In the genomic region with DNA sequence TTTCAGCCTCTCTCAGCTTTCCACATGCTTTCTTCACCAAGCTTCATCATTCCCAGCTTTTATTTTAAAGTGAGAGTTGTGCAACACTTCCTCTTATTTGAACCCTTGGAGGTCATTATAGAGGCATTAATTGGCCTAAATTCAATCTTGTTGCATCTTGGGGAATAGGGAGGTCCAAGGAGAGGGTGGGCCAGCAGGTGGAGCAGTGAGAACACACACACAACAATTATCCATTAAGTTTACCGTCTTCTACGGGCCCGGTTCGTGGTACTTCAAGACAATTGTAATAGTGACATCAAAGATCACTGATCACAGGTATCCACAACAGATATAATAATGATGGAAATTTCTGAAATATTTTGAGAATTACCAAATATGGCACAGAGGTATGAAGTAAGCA, we compare ENCODE assay signal across 20 cellular contexts.
DNase-seq lines count a peak whose midpoint lies in the region; ATAC-seq and TF ChIP-seq lines count a peak whose summit lies in the region.
"Had no signal": no experiment of that assay in that cellular context is flagged by ENCODE, and none has a peak within 500 bp of the region (broad histone marks: within the 10 kb centered on the region; RNA-seq: fewer than 3 reads in every experiment).

No MANE protein-coding gene starts in this region.

- no peaks in the 10 kb centered on the region for H3K27me3 Mint-ChIP-seq in WTC11 (ENCODE audit: low read depth)
- H3K27me3 Mint-ChIP-seq: activated B cell treated with CpG ODN at 0.5 μM for 24 hours; dendritic cell treated with granulocyte-macrophage colony-stimulating factor and Interleukin-4, amounts not matched to agents 40 ng/mL and 50 ng/mL, for 4 days; progenitor cell of endocrine pancreas had no signal

- no peaks in the 10 kb centered on the region for H3K4me1 Mint-ChIP-seq in WTC11
- H3K4me1 Mint-ChIP-seq: activated B cell treated with CpG ODN at 0.5 μM for 24 hours; activated naive CD8-positive, alpha-beta T cell treated with anti-CD3 and anti-CD28 coated beads for 36 hours had no signal

- H3K4me3 Mint-ChIP-seq in WTC11 = no peak overlapping the region
- H3K4me3 Mint-ChIP-seq: activated B cell treated with CpG ODN at 0.5 μM for 24 hours; activated CD4-positive, alpha-beta memory T cell treated with anti-CD3 and anti-CD28 coated beads for 36 hours; activated naive CD8-positive, alpha-beta T cell treated with anti-CD3 and anti-CD28 coated beads for 36 hours; dendritic cell treated with granulocyte-macrophage colony-stimulating factor and Interleukin-4, amounts not matched to agents 40 ng/mL and 50 ng/mL, for 4 days had no signal

- TF ChIP-seq POLR2A in heart left ventricle (IDR thresholded peaks at IDR 0.05) (no peak), NB4 (IDR thresholded peaks at IDR 0.05; ENCODE audit: extremely low read depth, insufficient read length) (no peak), esophagus squamous epithelium (IDR thresholded peaks at IDR 0.05) (no peak), sigmoid colon (IDR thresholded peaks at IDR 0.05) (no peak)

- H3K27ac ChIP-seq in heart left ventricle (no peak overlapping the region), right atrium auricular region (no peak overlapping the region), psoas muscle (no peak overlapping the region), esophagus squamous epithelium (no peak overlapping the region), sigmoid colon (no peak overlapping the region)
- H3K27ac ChIP-seq: ascending aorta had no signal

- CTCF ChIA-PET in WTC11 (lab: Charles Lee) = interaction anchor here (0.9 kb wide), 1 partner anchor 241 kb away, joined by 3 read pairs; no protein-coding TSS in a partner anchor

- no peaks in the 10 kb centered on the region for H3K27me3 ChIP-seq in heart left ventricle
- no peaks in the 10 kb centered on the region for H3K27me3 ChIP-seq in right atrium auricular region
- peaks cover 0 to under 1% (median 0%) of the 10 kb centered on the region in 3 donors for H3K27me3 ChIP-seq in psoas muscle (ENCODE audit: insufficient read depth in 3 of 3, low read length in 2 of 3)
- no peaks in the 10 kb centered on the region for H3K27me3 ChIP-seq in esophagus squamous epithelium
- H3K27me3 ChIP-seq in sigmoid colon = no peaks in the 10 kb centered on the region
- H3K27me3 ChIP-seq: ascending aorta had no signal

- H3K9me3 Mint-ChIP-seq in WTC11 = peaks cover 15% of the 10 kb centered on the region
- H3K9me3 Mint-ChIP-seq: activated CD4-positive, alpha-beta memory T cell treated with anti-CD3 and anti-CD28 coated beads for 36 hours; activated naive CD8-positive, alpha-beta T cell treated with anti-CD3 and anti-CD28 coated beads for 36 hours; dendritic cell treated with granulocyte-macrophage colony-stimulating factor and Interleukin-4, amounts not matched to agents 40 ng/mL and 50 ng/mL, for 4 days had no signal

- no peak for TF ChIP-seq EP300 in sigmoid colon (IDR thresholded peaks at IDR 0.05)

- POLR2A ChIA-PET in WTC11 (lab: Charles Lee) = no interaction called here

- intact Hi-C loops in heart left ventricle (cut with DNase I) (loop anchor here in 9 of 10 donors (2.0 to 10.0 kb wide), 9 partner anchors 38 to 463 kb away; no protein-coding TSS in a partner anchor), psoas muscle (cut with DNase I) (no loop called here), esophagus squamous epithelium (cut with DNase I) (no loop called here), sigmoid colon (cut with DNase I) (no loop called here)

- peaks cover 0 to 5% (median 0%) of the 10 kb centered on the region in 12 donors for H3K9me3 ChIP-seq in heart left ventricle
- H3K9me3 ChIP-seq in right atrium auricular region = peaks cover 0 to 4% of the 10 kb centered on the region in 2 donors
- H3K9me3 ChIP-seq in psoas muscle = no peaks in the 10 kb centered on the region
- H3K9me3 ChIP-seq in esophagus squamous epithelium = no peaks in the 10 kb centered on the region
- H3K9me3 ChIP-seq in sigmoid colon = peaks cover 0 to 3% (median 1%) of the 10 kb centered on the region in 4 donors
- H3K9me3 ChIP-seq: ascending aorta had no signal

- WGBS in heart left ventricle, 4 donors = 60 to 80% (median 71%) methylated on average over 4 of the region's 4 CpGs
- 84 to 95% (median 85%) methylated on average over 4 of the region's 4 CpGs for WGBS in psoas muscle, 3 donors
- 90 to 95% methylated on average over 4 of the region's 4 CpGs for WGBS in esophagus squamous epithelium, 2 donors
- 86 to 94% methylated on average over 4 of the region's 4 CpGs for WGBS in sigmoid colon, 2 donors

- no peak overlapping the region for H3K27ac Mint-ChIP-seq in WTC11
- H3K27ac Mint-ChIP-seq: activated B cell treated with CpG ODN at 0.5 μM for 24 hours; activated CD4-positive, alpha-beta memory T cell treated with anti-CD3 and anti-CD28 coated beads for 36 hours; activated naive CD8-positive, alpha-beta T cell treated with anti-CD3 and anti-CD28 coated beads for 36 hours; dendritic cell treated with granulocyte-macrophage colony-stimulating factor and Interleukin-4, amounts not matched to agents 40 ng/mL and 50 ng/mL, for 4 days; progenitor cell of endocrine pancreas had no signal

- no peak overlapping the region for H3K4me3 ChIP-seq in heart left ventricle
- no peak overlapping the region for H3K4me3 ChIP-seq in right atrium auricular region
- H3K4me3 ChIP-seq in NB4 (ENCODE audit: low read depth, low read length) = no peak overlapping the region
- no peak overlapping the region for H3K4me3 ChIP-seq in psoas muscle
- no peak overlapping the region for H3K4me3 ChIP-seq in esophagus squamous epithelium
- H3K4me3 ChIP-seq in sigmoid colon = no peak overlapping the region
- H3K4me3 ChIP-seq: ascending aorta had no signal

- ATAC-seq in heart left ventricle (no peak), WTC11 (peak; percentile 52; the same call in 1 of the 2 replicates), psoas muscle (peak in 1 of 4 donors; percentile 34)

- TF ChIP-seq CTCF in heart left ventricle (IDR thresholded peaks at IDR 0.05) (peak in 11 of 12 donors; percentile 19 to 54 (median 40)), right atrium auricular region (IDR thresholded peaks at IDR 0.05) (peak in 1 of 2 donors; percentile 50), NB4 (IDR thresholded peaks at IDR 0.05; ENCODE audit: low read depth, low read length) (no peak), WTC11 (IDR thresholded peaks at IDR 0.05) (0 out of 2 replicates have a peak, but pooled peaks have one; percentile 18), psoas muscle (IDR thresholded peaks at IDR 0.05) (peak; percentile 19), esophagus squamous epithelium (IDR thresholded peaks at IDR 0.05) (no peak), sigmoid colon (IDR thresholded peaks at IDR 0.05) (no peak)

- H3K36me3 Mint-ChIP-seq in WTC11 = no peaks in the 10 kb centered on the region
- H3K36me3 Mint-ChIP-seq: activated CD4-positive, alpha-beta memory T cell treated with anti-CD3 and anti-CD28 coated beads for 36 hours; activated naive CD8-positive, alpha-beta T cell treated with anti-CD3 and anti-CD28 coated beads for 36 hours had no signal

- DNase-seq in heart left ventricle (no peak), right atrium auricular region (ENCODE audit: low spot score) (no peak), NB4 (ENCODE audit: low read depth) (peak; percentile 12), WTC11 (ENCODE audit: low spot score) (peak; percentile 39), psoas muscle (no peak), HuH-7.5 (ENCODE audit: low spot score) (no peak), esophagus squamous epithelium (lab: John Stamatoyannopoulos, UW) (no peak), sigmoid colon (no peak)
- DNase-seq: activated B cell treated with CpG ODN at 0.5 μM for 24 hours; activated CD4-positive, alpha-beta memory T cell treated with anti-CD3 and anti-CD28 coated beads for 36 hours; activated effector memory CD4-positive, alpha-beta T cell treated with Interleukin-2 at 50 U/mL for 16 hours; activated naive CD8-positive, alpha-beta T cell treated with anti-CD3 and anti-CD28 coated beads for 36 hours; central memory CD4-positive, alpha-beta T cell; NCI-H146; NCI-H524; T-helper 9 cell; trophoblast cell had no signal

- H3K4me1 ChIP-seq in heart left ventricle (no peaks in the 10 kb centered on the region), right atrium auricular region (no peaks in the 10 kb centered on the region), psoas muscle (no peaks in the 10 kb centered on the region), esophagus squamous epithelium (peaks cover 0 to 14% (median 8%) of the 10 kb centered on the region in 3 donors), sigmoid colon (peaks cover 0 to 32% (median 26%) of the 10 kb centered on the region in 4 donors)
- H3K4me1 ChIP-seq: ascending aorta had no signal

- H3K36me3 ChIP-seq in heart left ventricle (no peaks in the 10 kb centered on the region), right atrium auricular region (no peaks in the 10 kb centered on the region), psoas muscle (ENCODE audit: insufficient read depth in 1 of 2, low read depth in 1 of 2) (no peaks in the 10 kb centered on the region), esophagus squamous epithelium (no peaks in the 10 kb centered on the region), sigmoid colon (no peaks in the 10 kb centered on the region)
- H3K36me3 ChIP-seq: ascending aorta had no signal

TF ChIP-seq in WTC11, 78 proteins besides CTCF, POLR2A, EP300 and RAD21:
- TF ChIP-seq GTF2I (CRISPR knock-in tag; conservative IDR thresholded peaks at IDR 0.05) (no peak), ZNF121 (CRISPR knock-in tag; IDR thresholded peaks at IDR 0.05) (peak; percentile 58; the same call in 1 of the 2 replicates)

Comparison
In these comparisons a context has a peak if more than half of its experiments do, and no peak if none do; other contexts are left out.
1. DNase-seq: peak in NB4 (single experiment) and WTC11 (single experiment); none in heart left ventricle (0 of 5), right atrium auricular region (single experiment), psoas muscle (0 of 2), HuH-7.5 (single experiment), esophagus squamous epithelium (single experiment) and sigmoid colon (single experiment).
2. CTCF ChIP-seq: peak in heart left ventricle (11 of 12), WTC11 (single experiment) and psoas muscle (single experiment); none in NB4 (single experiment), esophagus squamous epithelium (0 of 6) and sigmoid colon (0 of 4).
3. intact Hi-C loops: an anchor here in heart left ventricle (2.0 to 10.0 kb wide); none called in psoas muscle, esophagus squamous epithelium and sigmoid colon.